27 cellular contexts compared by ENCODE assay signal in the genomic region with DNA sequence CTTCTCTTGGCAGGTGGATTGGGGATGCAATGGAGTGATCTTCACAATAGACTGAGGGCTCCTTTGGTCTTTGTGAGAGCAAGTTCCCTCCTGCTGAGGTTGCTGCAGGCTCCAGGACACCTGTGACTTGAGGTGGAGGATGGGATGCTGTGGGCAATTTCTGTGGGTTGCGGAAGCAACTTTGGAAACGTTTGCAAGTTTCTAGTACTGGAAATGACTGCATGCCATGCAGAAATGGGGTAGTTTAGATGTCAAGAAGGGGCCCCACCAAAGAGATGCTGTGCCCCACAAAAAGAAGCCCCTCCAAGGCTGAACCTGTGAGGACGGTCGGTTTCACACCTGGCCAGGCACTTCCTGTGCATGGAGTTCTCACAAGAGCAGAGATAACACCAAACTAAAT.
DNase-seq lines count a peak whose midpoint lies in the region; ATAC-seq and TF ChIP-seq lines count a peak whose summit lies in the region.
"Had no signal": no experiment of that assay in that cellular context is flagged by ENCODE, and none has a peak within 500 bp of the region (broad histone marks: within the 10 kb centered on the region; RNA-seq: fewer than 3 reads in every experiment).

No MANE protein-coding gene starts in this region.

- H3K4me3 ChIP-seq in uterus (no peak overlapping the region), SJCRH30 (no peak overlapping the region)
- H3K4me3 ChIP-seq: HAP-1, K562, left ventricle myocardium inferior, MG63, psoas muscle, testis had no signal

- H3K27ac ChIP-seq in uterus: no peak overlapping the region
- H3K27ac ChIP-seq in SJCRH30: no peak overlapping the region
- H3K27ac ChIP-seq: left ventricle myocardium inferior, psoas muscle, testis had no signal

- intact Hi-C loops in uterus (cut with DNase I; ENCODE audit: low total_unique reads): no loop called here

- no peaks in the 10 kb centered on the region for H3K9me3 ChIP-seq in uterus
- no peaks in the 10 kb centered on the region for H3K9me3 ChIP-seq in SJCRH30 (replicated peaks)
- H3K9me3 ChIP-seq: BE2C, HAP-1, left ventricle myocardium inferior, MG63, psoas muscle, testis had no signal

- no peaks in the 10 kb centered on the region for H3K9me3 Mint-ChIP-seq in T-cell
- H3K9me3 Mint-ChIP-seq: activated T-cell treated with anti-CD3 and anti-CD28 coated beads, Interleukin-2, amount 50 U/mL, for 4 hours had no signal

- H3K4me1 ChIP-seq in uterus: no peaks in the 10 kb centered on the region
- H3K4me1 ChIP-seq in SJCRH30: no peaks in the 10 kb centered on the region
- H3K4me1 ChIP-seq: BE2C, HAP-1 had no signal

- H3K27me3 ChIP-seq in uterus: no peaks in the 10 kb centered on the region
- no peaks in the 10 kb centered on the region for H3K27me3 ChIP-seq in SJCRH30
- H3K27me3 ChIP-seq: BE2C, MG63, testis had no signal

- no peaks in the 10 kb centered on the region for H3K36me3 Mint-ChIP-seq in T-cell

- POLR2A ChIA-PET in T-cell (lab: Charles Lee): no interaction called here

- H3K4me1 Mint-ChIP-seq in T-cell: peaks cover 30 to 60% (median 55%) of the 10 kb centered on the region in 3 donors

- CTCF ChIA-PET in T-cell (lab: Charles Lee): interaction anchor here in 1 of 2 donors (0.5 kb wide), 1 partner anchor 1068 kb away, joined by 3 read pairs; no protein-coding TSS in a partner anchor

- ATAC-seq in T-cell (replicated peaks in 1 of 4): no peak
- no peak for ATAC-seq in left lobe of liver
- ATAC-seq: activated T-cell treated with anti-CD3 and anti-CD28 coated beads, Interleukin-2, amount 50 U/mL, for 4 hours; K562; psoas muscle; stimulated activated naive CD8-positive, alpha-beta T cell treated with anti-CD3 and anti-CD28 coated beads, Interleukin-15, Interleukin-2, amounts not matched to agents 100 U/mL and 50 U/mL, for 24 hours had no signal

- DNase-seq in activated gamma-delta T cell treated with Interleukin-2 at 50 U/mL for 16 hours (peak; percentile 46), activated gamma-delta T cell (lab: John Stamatoyannopoulos, UW) (no peak), T-cell (peak in 16 of 34 experiments; percentile 6 to 44 (median 26)), left lobe of liver (ENCODE audit: low spot score) (peak; percentile 18), uterus (no peak), COLO668 (lab: John Stamatoyannopoulos, UW; ENCODE audit: unreplicated experiment) (no peak), SJCRH30 (no peak)
- DNase-seq in activated naive CD4-positive, alpha-beta T cell (lab: John Stamatoyannopoulos, UW): no peak
- DNase-seq: activated CD4-positive, CD25-positive, alpha-beta regulatory T cell; activated naive CD4-positive, alpha-beta T cell treated with anti-CD3 and anti-CD28 coated beads, Interleukin-2, amount 50 U/mL, for 16 hours; activated T-cell treated with anti-CD3 and anti-CD28 coated beads, Interleukin-2, amount 50 U/mL, for 4 hours; aorta; BE2C; COR-L47; DMS79; GF-D8; left ventricle myocardium inferior; MG63; NCI-H2029; NCI-H2227 treated with DMSO at 0.1 percent for 48 hours; NCI-H526 treated with DMSO at 0.1 percent for 48 hours; nucleus accumbens; psoas muscle; stimulated activated naive CD8-positive, alpha-beta T cell treated with anti-CD3 and anti-CD28 coated beads, Interleukin-15, Interleukin-2, amounts not matched to agents 100 U/mL and 50 U/mL, for 24 hours; testis had no signal

- no peak overlapping the region for H3K4me3 Mint-ChIP-seq in T-cell
- H3K4me3 Mint-ChIP-seq: activated T-cell treated with anti-CD3 and anti-CD28 coated beads, Interleukin-2, amount 50 U/mL, for 4 hours had no signal

- peaks cover 0 to 3% of the 10 kb centered on the region in 2 donors for H3K27me3 Mint-ChIP-seq in T-cell

- H3K36me3 ChIP-seq in uterus: no peaks in the 10 kb centered on the region
- H3K36me3 ChIP-seq in SJCRH30: no peaks in the 10 kb centered on the region
- H3K36me3 ChIP-seq: BE2C, HAP-1, left ventricle myocardium inferior, MG63 had no signal

- TF ChIP-seq CTCF in uterus (IDR thresholded peaks at IDR 0.05): no peak

- no peak for TF ChIP-seq POLR2A in uterus (IDR thresholded peaks at IDR 0.05)

- peak overlapping the region; percentile 53 to 65 for H3K27ac Mint-ChIP-seq in T-cell

Comparison
In these comparisons a context has a peak if more than half of its experiments do, and no peak if none do; other contexts are left out.
1. DNase-seq: peak in activated gamma-delta T cell treated with Interleukin-2 at 50 U/mL for 16 hours (single experiment) and left lobe of liver (single experiment); none in activated gamma-delta T cell (single experiment), activated naive CD4-positive, alpha-beta T cell (0 of 4), uterus (0 of 2), COLO668 (single experiment) and SJCRH30 (0 of 2).